ENCODE assay signal across 16 cellular contexts in genomic region chr11:32858731-32859130, GRCh38. TPM values are rescaled to one million over a fixed set of nuclear protein-coding genes. Genes with fewer than 3 reads are reported as not detected.
DNase-seq lines count a peak whose midpoint lies in the region; ATAC-seq, FAIRE-seq and TF ChIP-seq lines count a peak whose summit lies in the region.
"Had no signal": no experiment of that assay in that cellular context is flagged by ENCODE, and none has a peak within 500 bp of the region (broad histone marks: within the 10 kb centered on the region; RNA-seq: fewer than 3 reads in every experiment).

No MANE protein-coding gene starts in this region.

- no peak overlapping the region for H2AFZ ChIP-seq in GM12878 (ENCODE audit: control insufficient read depth, low read depth, low read length)

- no peaks in the 10 kb centered on the region for H3K36me3 ChIP-seq in GM12878 (ENCODE audit: control insufficient read depth in 2 of 2, insufficient read depth in 2 of 2, low read length in 1 of 2)
- H3K36me3 ChIP-seq: cardiac muscle cell, Peyer's patch, upper lobe of right lung had no signal

- no peaks in the 10 kb centered on the region for H3K79me2 ChIP-seq in GM12878 (ENCODE audit: control insufficient read depth, insufficient read depth, low read length)

- no peaks in the 10 kb centered on the region for H3K4me1 ChIP-seq in GM12878 (ENCODE audit: control insufficient read depth, insufficient read depth, low read length)
- H3K4me1 ChIP-seq: Peyer's patch, upper lobe of right lung had no signal

- no TSS peak for BruUV-seq in GM12878 (replicated peaks; lab: Mats Ljungman, UMichigan)

- H3K4me3 Mint-ChIP-seq in HFFc6: no peak overlapping the region
- no peak overlapping the region for H3K4me3 Mint-ChIP-seq in neural crest cell
- H3K4me3 Mint-ChIP-seq: nephron progenitor cell had no signal

- no peaks in the 10 kb centered on the region for H3K9me3 Mint-ChIP-seq in HFFc6
- H3K9me3 Mint-ChIP-seq in neural crest cell: no peaks in the 10 kb centered on the region
- H3K9me3 Mint-ChIP-seq: nephron progenitor cell had no signal

- H3K9ac ChIP-seq in GM12878 (ENCODE audit: control insufficient read depth, insufficient read depth, low read length): no peak overlapping the region
- H3K9ac ChIP-seq: SK-N-SH had no signal

- intact Hi-C loops in GM12878 (cut with micrococcal nuclease; ENCODE audit: unreplicated experiment): no loop called here

- H3K27me3 ChIP-seq in GM12878 (replicated peaks in 1 of 2; ENCODE audit: control insufficient read depth in 2 of 2, insufficient read depth in 2 of 2, low read length in 1 of 2): no peaks in the 10 kb centered on the region
- H3K27me3 ChIP-seq: Peyer's patch, upper lobe of right lung had no signal

- no peak for TF ChIP-seq EP300 in GM12878 (IDR thresholded peaks at IDR 0.05; ENCODE audit: borderline replicate concordance in 1 of 2, control insufficient read depth in 1 of 2, low read depth in 2 of 2, low read length in 2 of 2)

- H3K9me3 ChIP-seq in GM12878 (replicated peaks; ENCODE audit: control insufficient read depth, insufficient read depth, low read length): no peaks in the 10 kb centered on the region
- H3K9me3 ChIP-seq: Peyer's patch, SK-N-SH, upper lobe of right lung had no signal

- H3K4me2 ChIP-seq in GM12878 (ENCODE audit: control insufficient read depth, insufficient read depth): no peak overlapping the region
- H3K4me2 ChIP-seq: SK-N-SH had no signal

- WGBS in GM12878 (ENCODE audit: insufficient coverage, insufficient replicate concordance, low lambda C conversion rate, missing lambda C conversion rate): 100% methylated on average over 1 of the region's 1 CpG

- H3K36me3 Mint-ChIP-seq in HFFc6 (ENCODE audit: low read depth): no peaks in the 10 kb centered on the region
- no peaks in the 10 kb centered on the region for H3K36me3 Mint-ChIP-seq in neural crest cell (ENCODE audit: low read depth)

- H3K27ac Mint-ChIP-seq in HFFc6 (no peak overlapping the region), neural crest cell (ENCODE audit: unreplicated experiment) (no peak overlapping the region)
- H3K27ac Mint-ChIP-seq: nephron progenitor cell had no signal

- SMC1A ChIA-PET in GM12878 (lab: Charles Lee; ENCODE audit: uncharacterized antibody, unreplicated experiment): interaction anchor here (0.8 kb wide), 1 partner anchor 26 kb away, joined by 4 read pairs; no protein-coding TSS in a partner anchor

- no peak overlapping the region for H3K4me3 ChIP-seq in GM12878
- H3K4me3 ChIP-seq: cardiac muscle cell, Peyer's patch, upper lobe of right lung had no signal

- POLR2A ChIA-PET in GM12878 (lab: Charles Lee): no interaction called here

- RAD21 ChIA-PET in GM12878 (lab: Charles Lee; ENCODE audit: unreplicated experiment): no interaction called here

- ATAC-seq in GM12878 (no peak), GM18498 (IDR thresholded peaks at IDR 0.05; ENCODE audit: unreplicated experiment) (no peak)
- ATAC-seq: upper lobe of right lung had no signal

- DNase-seq in HFFc6 (no peak), GM12878 (ENCODE audit: low read depth, low spot score) (no peak), neural crest cell (ENCODE audit: low read depth, low spot score) (no peak), NCI-H2171 (lab: John Stamatoyannopoulos, UW) (no peak)
- DNase-seq in activated CD8-positive, alpha-beta memory T cell treated with anti-CD3 and anti-CD28 coated beads, Interleukin-2, amount 50 U/mL, for 4 hours: no peak
- DNase-seq: activated CD4-positive, alpha-beta T cell treated with anti-CD3 and anti-CD28 coated beads for 1 hour; NCI-H146; nephron progenitor cell; Peyer's patch; SK-N-SH; stimulated activated CD4-positive, alpha-beta T cell treated with anti-CD3 and anti-CD28 coated beads, Interleukin-4, amount 100 ng/mL, for 4 hours; T-helper 9 cell; upper lobe of right lung had no signal

- no peak for TF ChIP-seq RAD21 in GM12878 (IDR thresholded peaks at IDR 0.05; ENCODE audit: insufficient read depth, low read depth, low read length)

- H3K4me1 Mint-ChIP-seq in HFFc6 (ENCODE audit: low read depth): no peaks in the 10 kb centered on the region
- no peaks in the 10 kb centered on the region for H3K4me1 Mint-ChIP-seq in neural crest cell
- H3K4me1 Mint-ChIP-seq: nephron progenitor cell had no signal

- peaks cover 20% of the 10 kb centered on the region for H3K27me3 Mint-ChIP-seq in HFFc6 (ENCODE audit: insufficient read depth)
- peaks cover 25% of the 10 kb centered on the region for H3K27me3 Mint-ChIP-seq in neural crest cell (ENCODE audit: low read depth)

- TF ChIP-seq CTCF in GM12872 (IDR thresholded peaks at IDR 0.05; ENCODE audit: insufficient read depth, low read depth, low read length) (peak; percentile 25; the same call in 1 of the 3 replicates), HFFc6 (IDR thresholded peaks at IDR 0.05) (peak; percentile 47), GM12878 (IDR thresholded peaks at IDR 0.05 in 2 of 3, conservative IDR thresholded peaks at IDR 0.05 in 1 of 3; ENCODE audit: control insufficient read depth in 2 of 3, extremely low read depth in 1 of 3, insufficient read depth in 1 of 3, low read depth in 3 of 3, low read length in 3 of 3) (no peak), neural crest cell (conservative IDR thresholded peaks at IDR 0.05) (peak; percentile 43)

- TF ChIP-seq POLR2A in GM12878 (IDR thresholded peaks at IDR 0.05; ENCODE audit: low read depth, low read length): no peak

- CTCF ChIA-PET in GM12878 (lab: Yijun Ruan, JAX): no interaction called here

- peak; percentile 7 for FAIRE-seq in GM12878 (lab: Jason Lieb, UNC)

- H4K20me1 ChIP-seq in GM12878 (ENCODE audit: control insufficient read depth, insufficient read depth): no peaks in the 10 kb centered on the region

- in situ Hi-C loops in GM12878 (cut with MboI): no loop called here

- H3K27ac ChIP-seq in GM12878 (ENCODE audit: control insufficient read depth, insufficient read depth): no peak overlapping the region
- H3K27ac ChIP-seq: cardiac muscle cell, Peyer's patch, upper lobe of right lung had no signal

TF ChIP-seq in GM12878, 131 proteins besides CTCF, POLR2A, EP300 and RAD21 (continues in another document):
- TF ChIP-seq E2F4 (IDR thresholded peaks at IDR 0.05; ENCODE audit: low read depth, low read length): no peak

RNA-seq across cellular contexts. Expression of gene PRRG4, which starts 29.0 kb away (rescaled TPM):
- total RNA-seq in HFFc6 (2021; fragmentation: NEBNext Ultra II Directional; extraction: Animal tissue kit (Norgen Biotek cat#: 25700)): not detected
- 3.3 and 3.5 TPM in 2 replicates for total RNA-seq in GM12878 (2013; cell fraction: nucleolus; rRNA removed)
- total RNA-seq in GM12878 (2014; rRNA removed) (2.3 and 2.8 TPM in 2 replicates), GM12878 (2014; rRNA removed; fragmentation: Illumina TruSeq; extraction: Trizol) (2.5 and 2.6 TPM in 2 replicates), GM12878 (2021) (2.1 and 2.7 TPM in 2 replicates), neural crest cell (not detected in 2 replicates)
- 0.52 TPM for polyA plus RNA-seq in GM12878 (2011; ENCODE audit: low read depth)
- polyA plus RNA-seq in GM12878 (2011; rRNA removed) (4.9 and 6.2 TPM in 2 replicates), GM12878 (2014; fragmentation: Illumina TruSeq; extraction: Trizol) (2.5 and 3.2 TPM in 2 replicates), GM12878 (2014; fragmentation: Nextera tagmentation; extraction: Ambion mirVana) (1 to 10 TPM; 1.0 to 1.1 TPM), GM12878 (2014; rRNA removed) (1.5 and 1.7 TPM in 2 replicates), GM12878 (2016; fragmentation: Nextera tagmentation; extraction: Ambion mirVana) (under 1 TPM; 0.55 to 0.63 TPM)
- polyA plus RNA-seq in GM12878 (2011; cell fraction: cytosol; rRNA removed): 2.4 and 2.7 TPM in 2 replicates
- 1.2 and 1.4 TPM in 2 replicates for polyA plus RNA-seq in GM12878 (2011; cell fraction: nucleus; rRNA removed)
- 0.81 and 0.88 TPM in 2 replicates for polyA plus RNA-seq in GM12878 (2012)
- polyA minus RNA-seq in GM12878 (2011; rRNA and poly(A)+ RNA removed): 2.5 and 2.7 TPM in 2 replicates
- polyA minus RNA-seq in GM12878 (2011; cell fraction: cytosol; rRNA and poly(A)+ RNA removed): 1.1 and 2.2 TPM in 2 replicates
- 0.73 and 1.6 TPM in 2 replicates for polyA minus RNA-seq in GM12878 (2011; cell fraction: nucleus; rRNA and poly(A)+ RNA removed)
- total RNA-seq: cardiac muscle cell had no signal
- polyA plus RNA-seq: cardiac muscle cell had no signal

RNA-seq across cellular contexts. Expression of gene QSER1, which starts 33.9 kb away (rescaled TPM):
- 10 to 100 TPM; 20.2 to 26.4 (median 24.0) TPM for total RNA-seq in HFFc6 (2021; fragmentation: NEBNext Ultra II Directional; extraction: Animal tissue kit (Norgen Biotek cat#: 25700))
- 117 and 122 TPM in 2 replicates for total RNA-seq in GM12878 (2013; cell fraction: nucleolus; rRNA removed)
- total RNA-seq in GM12878 (2014; rRNA removed) (12.8 and 13.1 TPM in 2 replicates), GM12878 (2014; rRNA removed; fragmentation: Illumina TruSeq; extraction: Trizol) (11.8 and 14.0 TPM in 2 replicates), GM12878 (2021) (13.9 and 15.0 TPM in 2 replicates), neural crest cell (59.4 and 65.7 TPM in 2 replicates)
- polyA plus RNA-seq in GM12878 (2011; ENCODE audit: low read depth): 3.2 TPM
- polyA plus RNA-seq in GM12878 (2011; rRNA removed) (12.8 and 20.3 TPM in 2 replicates), GM12878 (2014; fragmentation: Illumina TruSeq; extraction: Trizol) (14.4 and 16.6 TPM in 2 replicates), GM12878 (2014; fragmentation: Nextera tagmentation; extraction: Ambion mirVana) (1 to 10 TPM; 2.1 to 2.9 TPM), GM12878 (2014; rRNA removed) (5.7 and 7.0 TPM in 2 replicates), GM12878 (2016; fragmentation: Nextera tagmentation; extraction: Ambion mirVana) (1 to 10 TPM; 3.8 to 4.5 TPM)
- polyA plus RNA-seq in GM12878 (2011; cell fraction: cytosol; rRNA removed): 5.4 and 7.5 TPM in 2 replicates
- polyA plus RNA-seq in GM12878 (2011; cell fraction: nucleus; rRNA removed): 21.0 and 21.2 TPM in 2 replicates
- 4.4 and 6.1 TPM in 2 replicates for polyA plus RNA-seq in GM12878 (2012)
- 40.2 and 49.3 TPM in 2 replicates for polyA minus RNA-seq in GM12878 (2011; rRNA and poly(A)+ RNA removed)
- 13.6 and 14.6 TPM in 2 replicates for polyA minus RNA-seq in GM12878 (2011; cell fraction: cytosol; rRNA and poly(A)+ RNA removed)
- 21.6 and 33.8 TPM in 2 replicates for polyA minus RNA-seq in GM12878 (2011; cell fraction: nucleus; rRNA and poly(A)+ RNA removed)

Comparison
In these comparisons a context has a peak if more than half of its experiments do, and no peak if none do; other contexts are left out.
1. CTCF ChIP-seq: peak in GM12872 (single experiment), HFFc6 (single experiment) and neural crest cell (single experiment); none in GM12878 (0 of 3).